ENCODE assay signal across 1 cellular context in the genomic region with DNA sequence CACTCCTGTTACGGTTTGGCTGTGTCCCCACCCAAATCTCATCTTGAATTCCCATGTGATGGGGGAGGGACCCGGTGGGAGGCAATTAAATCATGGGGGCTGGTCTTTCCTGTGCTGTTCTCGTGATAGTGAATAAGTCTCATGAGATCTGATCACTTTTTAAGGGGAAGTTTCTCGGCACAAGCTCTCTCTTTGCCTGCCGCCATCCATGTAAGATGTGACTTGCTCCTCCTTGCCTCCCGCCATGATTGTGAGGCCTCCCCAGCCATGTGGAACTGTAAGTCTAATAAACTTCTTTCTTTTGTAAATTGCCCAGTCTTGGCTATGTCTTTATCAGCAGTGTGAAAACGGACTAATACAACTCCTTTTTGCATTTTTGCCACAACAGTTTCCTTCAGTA. TPM values are rescaled to one million over a fixed set of nuclear protein-coding genes. Genes with fewer than 3 reads are reported as not detected.
"Had no signal": no experiment of that assay in that cellular context is flagged by ENCODE, and none has a peak within 500 bp of the region (broad histone marks: within the 10 kb centered on the region; RNA-seq: fewer than 3 reads in every experiment).

No MANE protein-coding gene starts in this region.

RNA-seq across cellular contexts. Expression of a gene that starts 54.5 kb away (rescaled TPM):
- polyA plus RNA-seq: GM23248 had no signal
